Comparison of ENCODE assay signal across 18 cellular contexts in the genomic region with DNA sequence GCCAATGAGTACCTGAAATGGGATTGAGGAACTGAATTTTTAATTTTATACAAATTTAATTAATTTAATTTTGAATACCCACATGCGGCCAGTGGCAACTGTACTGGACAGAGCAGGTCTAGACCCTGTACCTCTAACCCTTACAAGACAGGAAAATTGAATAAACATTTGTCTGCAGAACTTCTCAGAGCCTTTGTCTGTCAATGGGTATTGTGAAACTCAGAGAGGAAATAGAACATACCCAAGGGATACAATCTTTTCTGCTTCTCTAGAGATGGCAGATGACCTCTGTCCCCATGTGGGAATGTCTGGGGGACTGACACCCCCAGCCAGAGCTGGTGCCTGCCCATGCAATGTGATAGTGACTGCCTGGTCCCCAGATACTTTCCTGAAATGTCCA.
DNase-seq lines count a peak whose midpoint lies in the region; ATAC-seq, FAIRE-seq and TF ChIP-seq lines count a peak whose summit lies in the region.
"Had no signal": no experiment of that assay in that cellular context is flagged by ENCODE, and none has a peak within 500 bp of the region (broad histone marks: within the 10 kb centered on the region; RNA-seq: fewer than 3 reads in every experiment).

No MANE protein-coding gene starts in this region.

- no peaks in the 10 kb centered on the region for H3K79me2 ChIP-seq in K562 (ENCODE audit: control insufficient read depth, insufficient read depth, low read length)

- ATAC-seq in K562 (no peak), HG02981 (IDR thresholded peaks at IDR 0.05; ENCODE audit: unreplicated experiment) (no peak)
- ATAC-seq: GM23338 had no signal

- H3K9me1 ChIP-seq in K562 (ENCODE audit: control insufficient read depth, insufficient read depth, low read length): no peaks in the 10 kb centered on the region

- no peak for FAIRE-seq in K562 (lab: Jason Lieb, UNC)
- FAIRE-seq: GM12891, GM18507 had no signal

- 14% methylated on average over 1 of the region's 1 CpG for WGBS in K562 (ENCODE audit: insufficient coverage, low coverage, missing lambda C conversion rate)

- CTCF ChIA-PET in HEK293 (lab: Yijun Ruan, JAX) (no interaction called here), K562 (lab: Yijun Ruan, JAX; ENCODE audit: low intra/inter-chr PET ratio) (no interaction called here)

- POLR2A ChIA-PET in HEK293 (lab: Yijun Ruan, JAX) (no interaction called here), K562 (lab: Yijun Ruan, JAX) (interaction anchor here (0.6 to 1.4 kb wide), 2 partner anchors 13 to 31 kb away, joined by 3 read pairs; no protein-coding TSS in a partner anchor)

- H3K4me1 ChIP-seq in HEK293 (ENCODE audit: control insufficient read depth, insufficient read depth, low read length) (no peaks in the 10 kb centered on the region), K562 (replicated peaks in 1 of 2; ENCODE audit: control insufficient read depth in 2 of 2, insufficient read depth in 2 of 2, low read length in 2 of 2) (no peaks in the 10 kb centered on the region), vagina (no peaks in the 10 kb centered on the region), HAP-1 (no peaks in the 10 kb centered on the region)

- TF ChIP-seq POLR2A in K562 (conservative IDR thresholded peaks at IDR 0.05) (no peak), vagina (IDR thresholded peaks at IDR 0.05) (no peak)

- TF ChIP-seq CTCF in HEK293 (tag by site-specific recombination; IDR thresholded peaks at IDR 0.05) (no peak), K562 (IDR thresholded peaks at IDR 0.05 in 2 of 3, conservative IDR thresholded peaks at IDR 0.05 in 1 of 3; ENCODE audit: insufficient read depth in 2 of 3, low read depth in 1 of 3, low read length in 3 of 3) (no peak), vagina (IDR thresholded peaks at IDR 0.05) (no peak)

- no peak overlapping the region for H2AFZ ChIP-seq in K562 (ENCODE audit: low read depth, low read length)
- H2AFZ ChIP-seq: GM23338 had no signal

- H3K27me3 ChIP-seq in K562 (ENCODE audit: control insufficient read depth in 2 of 2, insufficient read depth in 2 of 2, low read length in 2 of 2): peaks cover 0 to 10% of the 10 kb centered on the region in 2 experiments; a peak in 3 of 5 replicates
- no peaks in the 10 kb centered on the region for H3K27me3 ChIP-seq in vagina
- no peaks in the 10 kb centered on the region for H3K27me3 ChIP-seq in HAP-1 (ENCODE audit: low read depth)

- H3K27ac ChIP-seq in HEK293 (ENCODE audit: extremely low read depth, low read depth, low read length) (no peak overlapping the region), K562 (ENCODE audit: extremely low read depth, low read depth, low read length) (no peak overlapping the region), epithelial cell of prostate (peak overlapping the region; percentile 14), vagina (no peak overlapping the region)

- no peak for TF ChIP-seq RAD21 in K562 (CRISPR knock-in tag; conservative IDR thresholded peaks at IDR 0.05 in 1 of 2, IDR thresholded peaks at IDR 0.05 in 1 of 2)

- intact Hi-C loops in K562 (cut with micrococcal nuclease): no loop called here
- intact Hi-C loops in vagina (cut with DNase I): no loop called here

- no TSS peak for BruUV-seq in K562 (replicated peaks; lab: Mats Ljungman, UMichigan)

- in situ Hi-C loops in K562 (cut with MboI): no loop called here
- in situ Hi-C loops in HAP-1 (cut with MboI; ENCODE audit: low sequenced_read_pairs): no loop called here

- DNase-seq in MV-4-11 (lab: John Stamatoyannopoulos, UW) (peak; percentile 1), K562 (ENCODE audit: extremely low read depth in 1 of 4, low spot score in 3 of 4) (no peak), epithelial cell of prostate (ENCODE audit: low read depth, low spot score) (no peak), NCI-H345 treated with DMSO at 0.1 percent for 48 hours (lab: John Stamatoyannopoulos, UW; ENCODE audit: unreplicated experiment) (no peak), vagina (ENCODE audit: extremely low spot score in 2 of 2) (no peak), HAP-1 (ENCODE audit: low spot score in 2 of 2) (no peak)
- DNase-seq: C1 segment of cervical spinal cord; Calu3; CD4-positive, alpha-beta memory T cell; COR-L47; DMS79 treated with DMSO at 0.1 percent for 48 hours; GF-D8; H9 had no signal

- no peak overlapping the region for H3K9ac ChIP-seq in K562 (ENCODE audit: insufficient read depth in 1 of 2, low read depth in 2 of 2, low read length in 2 of 2)

- no peak for TF ChIP-seq EP300 in K562 (IDR thresholded peaks at IDR 0.05; ENCODE audit: low read length)

- no peak overlapping the region for H3K4me2 ChIP-seq in K562 (ENCODE audit: insufficient read depth, low read length)
- H3K4me2 ChIP-seq: GM23338 had no signal

- H3K36me3 ChIP-seq in HEK293 (ENCODE audit: control insufficient read depth in 2 of 2, insufficient read depth in 1 of 2, low read length in 2 of 2): no peaks in the 10 kb centered on the region
- H3K36me3 ChIP-seq in K562 (ENCODE audit: control insufficient read depth, insufficient read depth, low read length): no peaks in the 10 kb centered on the region
- H3K36me3 ChIP-seq in vagina: no peaks in the 10 kb centered on the region
- no peaks in the 10 kb centered on the region for H3K36me3 ChIP-seq in HAP-1 (replicated peaks)

- H3K4me3 ChIP-seq in HEK293 (ENCODE audit: low read depth, low read length) (no peak overlapping the region), K562 (no peak overlapping the region), vagina (no peak overlapping the region), HAP-1 (no peak overlapping the region)
- H3K4me3 ChIP-seq: GM23338 had no signal

- H3K9me3 ChIP-seq in HEK293 (ENCODE audit: control insufficient read depth, insufficient read depth, low read depth, low read length): no peaks in the 10 kb centered on the region
- H3K9me3 ChIP-seq in K562 (replicated peaks; ENCODE audit: control insufficient read depth, insufficient read depth, low read depth, low read length): no peaks in the 10 kb centered on the region
- no peaks in the 10 kb centered on the region for H3K9me3 ChIP-seq in vagina
- H3K9me3 ChIP-seq in HAP-1: no peaks in the 10 kb centered on the region

- H4K20me1 ChIP-seq in K562 (replicated peaks; ENCODE audit: control insufficient read depth, insufficient read depth, low read length): no peaks in the 10 kb centered on the region

TF ChIP-seq in HEK293, 187 proteins besides CTCF, POLR2A, EP300 and RAD21 (continues in another document):
- TF ChIP-seq ZNF132 (tag by site-specific recombination; IDR thresholded peaks at IDR 0.05; ENCODE audit: borderline replicate concordance) (no peak), BCL11B (tag by site-specific recombination; IDR thresholded peaks at IDR 0.05; ENCODE audit: low read depth) (no peak), SP2 (tag by site-specific recombination; IDR thresholded peaks at IDR 0.05) (no peak), GLIS2 (tag by site-specific recombination; IDR thresholded peaks at IDR 0.05) (no peak)
- TF ChIP-seq, protein P1, sequence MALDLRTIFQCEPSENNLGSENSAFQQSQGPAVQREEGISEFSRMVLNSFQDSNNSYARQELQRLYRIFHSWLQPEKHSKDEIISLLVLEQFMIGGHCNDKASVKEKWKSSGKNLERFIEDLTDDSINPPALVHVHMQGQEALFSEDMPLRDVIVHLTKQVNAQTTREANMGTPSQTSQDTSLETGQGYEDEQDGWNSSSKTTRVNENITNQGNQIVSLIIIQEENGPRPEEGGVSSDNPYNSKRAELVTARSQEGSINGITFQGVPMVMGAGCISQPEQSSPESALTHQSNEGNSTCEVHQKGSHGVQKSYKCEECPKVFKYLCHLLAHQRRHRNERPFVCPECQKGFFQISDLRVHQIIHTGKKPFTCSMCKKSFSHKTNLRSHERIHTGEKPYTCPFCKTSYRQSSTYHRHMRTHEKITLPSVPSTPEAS (tag by site-specific recombination; IDR thresholded peaks at IDR 0.05): no peak
- TF ChIP-seq, protein P2, sequence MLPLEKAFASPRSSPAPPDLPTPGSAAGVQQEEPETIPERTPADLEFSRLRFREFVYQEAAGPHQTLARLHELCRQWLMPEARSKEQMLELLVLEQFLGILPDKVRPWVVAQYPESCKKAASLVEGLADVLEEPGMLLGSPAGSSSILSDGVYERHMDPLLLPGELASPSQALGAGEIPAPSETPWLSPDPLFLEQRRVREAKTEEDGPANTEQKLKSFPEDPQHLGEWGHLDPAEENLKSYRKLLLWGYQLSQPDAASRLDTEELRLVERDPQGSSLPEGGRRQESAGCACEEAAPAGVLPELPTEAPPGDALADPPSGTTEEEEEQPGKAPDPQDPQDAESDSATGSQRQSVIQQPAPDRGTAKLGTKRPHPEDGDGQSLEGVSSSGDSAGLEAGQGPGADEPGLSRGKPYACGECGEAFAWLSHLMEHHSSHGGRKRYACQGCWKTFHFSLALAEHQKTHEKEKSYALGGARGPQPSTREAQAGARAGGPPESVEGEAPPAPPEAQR (tag by site-specific recombination; IDR thresholded peaks at IDR 0.05): no peak

TF ChIP-seq in K562, 482 proteins besides CTCF, POLR2A, EP300 and RAD21 (continues in another document):
- no peak for TF ChIP-seq SLC30A9 (CRISPR knock-in tag; IDR thresholded peaks at IDR 0.05)
- TF ChIP-seq, protein P3, sequence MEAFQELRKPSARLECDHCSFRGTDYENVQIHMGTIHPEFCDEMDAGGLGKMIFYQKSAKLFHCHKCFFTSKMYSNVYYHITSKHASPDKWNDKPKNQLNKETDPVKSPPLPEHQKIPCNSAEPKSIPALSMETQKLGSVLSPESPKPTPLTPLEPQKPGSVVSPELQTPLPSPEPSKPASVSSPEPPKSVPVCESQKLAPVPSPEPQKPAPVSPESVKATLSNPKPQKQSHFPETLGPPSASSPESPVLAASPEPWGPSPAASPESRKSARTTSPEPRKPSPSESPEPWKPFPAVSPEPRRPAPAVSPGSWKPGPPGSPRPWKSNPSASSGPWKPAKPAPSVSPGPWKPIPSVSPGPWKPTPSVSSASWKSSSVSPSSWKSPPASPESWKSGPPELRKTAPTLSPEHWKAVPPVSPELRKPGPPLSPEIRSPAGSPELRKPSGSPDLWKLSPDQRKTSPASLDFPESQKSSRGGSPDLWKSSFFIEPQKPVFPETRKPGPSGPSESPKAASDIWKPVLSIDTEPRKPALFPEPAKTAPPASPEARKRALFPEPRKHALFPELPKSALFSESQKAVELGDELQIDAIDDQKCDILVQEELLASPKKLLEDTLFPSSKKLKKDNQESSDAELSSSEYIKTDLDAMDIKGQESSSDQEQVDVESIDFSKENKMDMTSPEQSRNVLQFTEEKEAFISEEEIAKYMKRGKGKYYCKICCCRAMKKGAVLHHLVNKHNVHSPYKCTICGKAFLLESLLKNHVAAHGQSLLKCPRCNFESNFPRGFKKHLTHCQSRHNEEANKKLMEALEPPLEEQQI (IDR thresholded peaks at IDR 0.05): no peak
- peak; percentile 92 for TF ChIP-seq ZNF239 (CRISPR knock-in tag; IDR thresholded peaks at IDR 0.05)
- TF ChIP-seq CBFA2T3 (IDR thresholded peaks at IDR 0.05): no peak
- no peak for TF ChIP-seq ZZZ3 (IDR thresholded peaks at IDR 0.05)
- no peak for TF ChIP-seq MAFF (IDR thresholded peaks at IDR 0.05; ENCODE audit: low read length)
- peak; percentile 10 for TF ChIP-seq RBM25 (IDR thresholded peaks at IDR 0.05; ENCODE audit: low read depth, low read length, severe bottlenecking)

Comparison
In these comparisons a context has a peak if more than half of its experiments do, and no peak if none do; other contexts are left out.
1. Of the 44 proteins assayed by ChIP-seq in both K562 and HEK293: peak only in K562: none; only in HEK293: none; in both: ZNF239; in neither: 43.